Comparison of ENCODE assay signal across 13 cellular contexts in the genomic region with DNA sequence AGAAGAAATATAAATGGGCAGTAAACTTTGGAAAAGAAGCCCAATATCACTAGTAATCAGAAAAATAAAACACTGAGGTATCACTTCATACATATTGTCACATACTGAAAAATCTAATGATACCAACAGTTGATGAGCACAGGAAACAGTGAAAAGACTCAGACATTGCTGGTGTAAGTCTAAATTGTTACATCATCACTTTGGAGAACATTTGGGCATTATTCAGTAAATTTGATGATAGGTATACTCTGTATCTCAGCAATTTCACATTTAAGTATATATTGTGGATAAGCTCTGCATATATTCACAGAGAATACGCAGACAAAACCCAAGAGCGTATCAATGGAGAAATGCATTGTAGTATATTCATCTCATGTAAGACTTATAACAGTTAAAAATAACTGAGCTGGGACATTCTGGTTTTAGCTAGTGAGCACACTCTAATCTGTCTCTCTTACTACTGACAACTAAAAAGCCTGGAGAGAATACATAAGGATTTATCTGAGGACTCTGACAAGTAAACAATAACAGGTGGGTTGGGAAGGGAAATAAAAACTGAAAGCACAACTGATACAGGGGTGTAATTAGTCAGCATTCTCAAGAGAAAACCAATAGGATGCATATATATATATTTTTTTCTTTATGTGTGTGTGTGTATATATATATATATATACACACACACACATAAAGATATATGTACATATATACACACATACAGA.
A peak's percentile ranks its signal among the peaks of the same experiment; 100 is the strongest.
DNase-seq lines count a peak whose midpoint lies in the region; ATAC-seq, FAIRE-seq and TF ChIP-seq lines count a peak whose summit lies in the region.
"Had no signal": no experiment of that assay in that cellular context is flagged by ENCODE, and none has a peak within 500 bp of the region (broad histone marks: within the 10 kb centered on the region; RNA-seq: fewer than 3 reads in every experiment).

No MANE protein-coding gene starts in this region.

- H3K27ac ChIP-seq in upper lobe of right lung (no peak overlapping the region), Karpas-422 (ENCODE audit: low read length) (no peak overlapping the region)
- H3K27ac ChIP-seq: cardiac muscle cell, esophagus squamous epithelium had no signal

- no peak for DNase-seq in GM19239 (ENCODE audit: insufficient read length, low spot score)
- DNase-seq in upper lobe of right lung = no peak
- DNase-seq in Karpas-422 = no peak
- no peak for DNase-seq in posterior cingulate gyrus
- DNase-seq in KBM-7 = no peak
- DNase-seq: activated T-cell treated with anti-CD3 and anti-CD28 coated beads, Interleukin-2, amount 50 U/mL, for 4 hours; esophagus squamous epithelium; immature natural killer cell; naive thymus-derived CD8-positive, alpha-beta T cell had no signal

- intact Hi-C loops in upper lobe of right lung (cut with DNase I) (no loop called here), posterior cingulate gyrus (cut with DNase I) (no loop called here)

- H3K4me3 ChIP-seq in upper lobe of right lung (no peak overlapping the region), Karpas-422 (ENCODE audit: low read length) (no peak overlapping the region)
- H3K4me3 ChIP-seq: cardiac muscle cell, esophagus squamous epithelium had no signal

- no peak overlapping the region for H3K9ac ChIP-seq in Karpas-422 (ENCODE audit: low read length)

- in situ Hi-C loops in KBM-7 (cut with MboI; ENCODE audit: low pct_unique_long_range_greater_than_20kb, low sequenced_read_pairs) = no loop called here

- no peaks in the 10 kb centered on the region for H3K9me2 ChIP-seq in Karpas-422 (replicated peaks; ENCODE audit: insufficient read depth, low read length)

- no peaks in the 10 kb centered on the region for H3K79me2 ChIP-seq in Karpas-422 (ENCODE audit: low read length)

- H3K9me3 ChIP-seq in upper lobe of right lung = no peaks in the 10 kb centered on the region
- H3K9me3 ChIP-seq in Karpas-422 (ENCODE audit: low read length) = no peaks in the 10 kb centered on the region
- H3K9me3 ChIP-seq: esophagus squamous epithelium had no signal

- H2AFZ ChIP-seq in Karpas-422 (ENCODE audit: low read length) = no peak overlapping the region

- TF ChIP-seq CTCF in upper lobe of right lung (IDR thresholded peaks at IDR 0.05) = no peak

- H3K27me3 ChIP-seq in upper lobe of right lung = no peaks in the 10 kb centered on the region
- H3K27me3 ChIP-seq in Karpas-422 (ENCODE audit: low read length) = no peaks in the 10 kb centered on the region
- H3K27me3 ChIP-seq: esophagus squamous epithelium had no signal

- H3K4me1 ChIP-seq in upper lobe of right lung (no peaks in the 10 kb centered on the region), Karpas-422 (ENCODE audit: low read length) (peaks cover 1% of the 10 kb centered on the region)

- ATAC-seq in GM18498 (IDR thresholded peaks at IDR 0.05; ENCODE audit: unreplicated experiment) (peak; percentile 83), HG02678 (IDR thresholded peaks at IDR 0.05; ENCODE audit: unreplicated experiment) (peak; percentile 72), HG03457 (IDR thresholded peaks at IDR 0.05; ENCODE audit: unreplicated experiment) (peak; percentile 81), upper lobe of right lung (no peak)
- ATAC-seq: activated T-cell treated with anti-CD3 and anti-CD28 coated beads, Interleukin-2, amount 50 U/mL, for 4 hours; naive thymus-derived CD8-positive, alpha-beta T cell had no signal

- no peaks in the 10 kb centered on the region for H3K36me3 ChIP-seq in upper lobe of right lung
- H3K36me3 ChIP-seq in Karpas-422 (ENCODE audit: insufficient read depth, low read length) = no peaks in the 10 kb centered on the region
- H3K36me3 ChIP-seq: cardiac muscle cell, esophagus squamous epithelium had no signal

- FAIRE-seq in GM19239 (lab: Jason Lieb, UNC) = peak; percentile 53

- no peaks in the 10 kb centered on the region for H4K20me1 ChIP-seq in Karpas-422 (ENCODE audit: insufficient read depth, low read depth, low read length)

- no peak overlapping the region for H3K4me2 ChIP-seq in Karpas-422 (ENCODE audit: low read depth, low read length, poor library complexity, severe bottlenecking)
